In genomic region chr20:62766071-62766450, GRCh38 we compare ENCODE assay signal across 25 cellular contexts. TPM values are rescaled to one million over a fixed set of nuclear protein-coding genes. Genes with fewer than 3 reads are reported as not detected.
"Had no signal": no experiment of that assay in that cellular context is flagged by ENCODE, and none has a peak within 500 bp of the region (broad histone marks: within the 10 kb centered on the region; RNA-seq: fewer than 3 reads in every experiment).

No MANE protein-coding gene starts in this region.

- H2AFZ ChIP-seq: parathyroid adenoma had no signal

- H3K4me3 ChIP-seq: breast epithelium, esophagus muscularis mucosa, skin epidermis, thoracic aorta had no signal

- H3K79me2 ChIP-seq: parathyroid adenoma had no signal

- ATAC-seq: activated CD4-positive, alpha-beta T cell treated with anti-CD3 and anti-CD28 coated beads for 36 hours; activated CD8-positive, alpha-beta memory T cell treated with anti-CD3 and anti-CD28 coated beads, Interleukin-2, amount 10 ng/mL, durations not matched to agents 7 days and 5 days; activated CD8-positive, alpha-beta T cell treated with anti-CD3 and anti-CD28 coated beads, Interleukin-2, amount 10 ng/mL, durations not matched to agents 7 days and 5 days; activated naive CD8-positive, alpha-beta T cell treated with anti-CD3 and anti-CD28 coated beads, Interleukin-2, amount 50 U/mL, for 24 hours; sciatic nerve; stimulated activated naive CD8-positive, alpha-beta T cell treated with anti-CD3 and anti-CD28 coated beads, Interleukin-15, Interleukin-2, amounts not matched to agents 100 U/mL and 50 U/mL, for 24 hours had no signal

- H3K36me3 Mint-ChIP-seq: activated CD8-positive, alpha-beta memory T cell treated with anti-CD3 and anti-CD28 coated beads, Interleukin-2, amount 10 ng/mL, durations not matched to agents 7 days and 5 days; activated naive CD4-positive, alpha-beta T cell treated with anti-CD3 and anti-CD28 coated beads, Interleukin-2, amount 50 U/mL, for 24 hours; naive B cell had no signal

- H3K27ac ChIP-seq: breast epithelium, esophagus muscularis mucosa, parathyroid adenoma, skin epidermis, thoracic aorta had no signal

- H3K27ac Mint-ChIP-seq: activated CD4-positive, alpha-beta T cell treated with anti-CD3 and anti-CD28 coated beads for 36 hours; activated CD8-positive, alpha-beta memory T cell treated with anti-CD3 and anti-CD28 coated beads, Interleukin-2, amount 10 ng/mL, durations not matched to agents 7 days and 5 days; activated naive CD4-positive, alpha-beta T cell treated with anti-CD3 and anti-CD28 coated beads, Interleukin-2, amount 50 U/mL, for 24 hours; activated naive CD8-positive, alpha-beta T cell treated with anti-CD3 and anti-CD28 coated beads, Interleukin-2, amount 50 U/mL, for 24 hours; activated T-helper 2 cell treated with anti-CD3 and anti-CD28 coated beads, Interferon-gamma antibody, Interleukin-2, Interleukin-4, amounts not matched to agents 10 μg/mL and 5 μg/mL and 100 μg/mL, durations not matched to agents 14 hours and 24 hours and 36 hours; dendritic cell treated with granulocyte-macrophage colony-stimulating factor and Interleukin-4, amounts not matched to agents 40 ng/mL and 50 ng/mL, for 4 days; naive B cell had no signal

- H3K9me3 Mint-ChIP-seq: activated naive CD4-positive, alpha-beta T cell treated with anti-CD3 and anti-CD28 coated beads, Interleukin-2, amount 50 U/mL, for 24 hours; activated naive CD8-positive, alpha-beta T cell treated with anti-CD3 and anti-CD28 coated beads, Interleukin-2, amount 50 U/mL, for 24 hours; activated T-helper 2 cell treated with anti-CD3 and anti-CD28 coated beads, Interferon-gamma antibody, Interleukin-2, Interleukin-4, amounts not matched to agents 10 μg/mL and 5 μg/mL and 100 μg/mL, durations not matched to agents 14 hours and 24 hours and 36 hours; dendritic cell treated with granulocyte-macrophage colony-stimulating factor and Interleukin-4, amounts not matched to agents 40 ng/mL and 50 ng/mL, for 4 days; naive B cell had no signal

- H3K4me1 Mint-ChIP-seq: activated CD8-positive, alpha-beta memory T cell treated with anti-CD3 and anti-CD28 coated beads, Interleukin-2, amount 10 ng/mL, durations not matched to agents 7 days and 5 days; activated naive CD8-positive, alpha-beta T cell treated with anti-CD3 and anti-CD28 coated beads, Interleukin-2, amount 50 U/mL, for 24 hours had no signal

- DNase-seq: activated CD4-positive, alpha-beta T cell treated with anti-CD3 and anti-CD28 coated beads for 36 hours; activated CD4-positive, CD25-positive, alpha-beta regulatory T cell; activated CD8-positive, alpha-beta memory T cell treated with anti-CD3 and anti-CD28 coated beads, Interleukin-2, amount 10 ng/mL, durations not matched to agents 7 days and 5 days; activated CD8-positive, alpha-beta T cell treated with anti-CD3 and anti-CD28 coated beads, Interleukin-2, amount 10 ng/mL, durations not matched to agents 7 days and 5 days; activated naive CD8-positive, alpha-beta T cell treated with anti-CD3 and anti-CD28 coated beads, Interleukin-2, amount 50 U/mL, for 24 hours; activated T-cell treated with anti-CD3 and anti-CD28 coated beads, Interleukin-2, amount 50 U/mL, for 48 hours; amygdala; central memory CD4-positive, alpha-beta T cell; foreskin melanocyte; mammary epithelial cell; naive B cell; nucleus accumbens; stimulated activated CD4-positive, alpha-beta T cell treated with anti-CD3 and anti-CD28 coated beads, Interleukin-12 subunit alpha, Interleukin-12 subunit beta, amount 100 ng/mL, for 4 hours; stimulated activated CD4-positive, alpha-beta T cell treated with anti-CD3 and anti-CD28 coated beads, Interleukin-4, amount 100 ng/mL, for 1 hour; stimulated activated naive CD8-positive, alpha-beta T cell treated with anti-CD3 and anti-CD28 coated beads, Interleukin-15, Interleukin-2, amounts not matched to agents 100 U/mL and 50 U/mL, for 24 hours; trophoblast cell had no signal

- H3K4me1 ChIP-seq: parathyroid adenoma had no signal

- H3K27me3 Mint-ChIP-seq: activated CD4-positive, alpha-beta T cell treated with anti-CD3 and anti-CD28 coated beads for 36 hours; activated CD8-positive, alpha-beta memory T cell treated with anti-CD3 and anti-CD28 coated beads, Interleukin-2, amount 10 ng/mL, durations not matched to agents 7 days and 5 days; activated naive CD4-positive, alpha-beta T cell treated with anti-CD3 and anti-CD28 coated beads, Interleukin-2, amount 50 U/mL, for 24 hours; activated naive CD8-positive, alpha-beta T cell treated with anti-CD3 and anti-CD28 coated beads, Interleukin-2, amount 50 U/mL, for 24 hours had no signal

- H3K9me3 ChIP-seq: breast epithelium, esophagus muscularis mucosa, thoracic aorta had no signal

- H3K4me3 Mint-ChIP-seq: activated CD4-positive, alpha-beta T cell treated with anti-CD3 and anti-CD28 coated beads for 36 hours; activated CD8-positive, alpha-beta memory T cell treated with anti-CD3 and anti-CD28 coated beads, Interleukin-2, amount 10 ng/mL, durations not matched to agents 7 days and 5 days; activated CD8-positive, alpha-beta T cell treated with anti-CD3 and anti-CD28 coated beads, Interleukin-2, amount 10 ng/mL, durations not matched to agents 7 days and 5 days; activated naive CD4-positive, alpha-beta T cell treated with anti-CD3 and anti-CD28 coated beads, Interleukin-2, amount 50 U/mL, for 24 hours; activated naive CD8-positive, alpha-beta T cell treated with anti-CD3 and anti-CD28 coated beads, Interleukin-2, amount 50 U/mL, for 24 hours; dendritic cell treated with granulocyte-macrophage colony-stimulating factor and Interleukin-4, amounts not matched to agents 40 ng/mL and 50 ng/mL, for 4 days; naive B cell had no signal

- H3K36me3 ChIP-seq: breast epithelium, esophagus muscularis mucosa, thoracic aorta had no signal

RNA-seq across cellular contexts. Expression of gene COL9A3, which starts 50.8 kb away (rescaled TPM):
- total RNA-seq: activated CD4-positive, alpha-beta T cell treated with anti-CD3 and anti-CD28 coated beads for 36 hours; activated CD8-positive, alpha-beta T cell treated with anti-CD3 and anti-CD28 coated beads, Interleukin-2, amount 10 ng/mL, durations not matched to agents 7 days and 5 days had no signal

RNA-seq across cellular contexts. Expression of gene NTSR1, which starts 57.4 kb away (rescaled TPM):
- total RNA-seq: activated CD8-positive, alpha-beta memory T cell treated with anti-CD3 and anti-CD28 coated beads, Interleukin-2, amount 10 ng/mL, durations not matched to agents 7 days and 5 days; activated T-helper 2 cell treated with anti-CD3 and anti-CD28 coated beads, Interferon-gamma antibody, Interleukin-2, Interleukin-4, amounts not matched to agents 10 μg/mL and 5 μg/mL and 100 μg/mL, durations not matched to agents 14 hours and 24 hours and 36 hours; thoracic aorta had no signal
